21 cellular contexts compared by ENCODE assay signal in genomic region chr12:53485955-53486729, GRCh38. TPM values are rescaled to one million over a fixed set of nuclear protein-coding genes. Genes with fewer than 3 reads are reported as not detected.
DNase-seq lines count a peak whose midpoint lies in the region; ATAC-seq and TF ChIP-seq lines count a peak whose summit lies in the region.
"Had no signal": no experiment of that assay in that cellular context is flagged by ENCODE, and none has a peak within 500 bp of the region (broad histone marks: within the 10 kb centered on the region; RNA-seq: fewer than 3 reads in every experiment).

No MANE protein-coding gene starts in this region.

- H2BK20ac ChIP-seq in IMR-90 (ENCODE audit: low read depth, low read length) = no peak overlapping the region

- no peak overlapping the region for H2AK5ac ChIP-seq in IMR-90 (ENCODE audit: low read depth, low read length)

- no peak overlapping the region for H2BK5ac ChIP-seq in IMR-90 (ENCODE audit: low read depth, low read length, poor library complexity, severe bottlenecking)

- H2BK15ac ChIP-seq in IMR-90 (ENCODE audit: low read depth, low read length) = no peak overlapping the region

- CTCF ChIA-PET in activated CD4-positive, alpha-beta memory T cell treated with anti-CD3 and anti-CD28 coated beads for 36 hours (lab: Charles Lee) = interaction anchor here (1.3 kb wide), 1 partner anchor 13 kb away, joined by 4 read pairs; the partner anchor contains the start of gene MAP3K12
- CTCF ChIA-PET in activated CD4-positive, alpha-beta memory T cell treated with anti-CD3 and anti-CD28 coated beads, Interleukin-2, amount 10 ng/mL, durations not matched to agents 7 days and 5 days (lab: Charles Lee) = no interaction called here
- CTCF ChIA-PET in IMR-90 (lab: Yijun Ruan, JAX) = no interaction called here

- no peak overlapping the region for H3K14ac ChIP-seq in IMR-90 (replicated peaks; ENCODE audit: low read depth, low read length)

- peak overlapping the region; percentile 13 for H3K27ac Mint-ChIP-seq in activated CD4-positive, alpha-beta memory T cell treated with anti-CD3 and anti-CD28 coated beads for 36 hours
- no peak overlapping the region for H3K27ac Mint-ChIP-seq in activated CD4-positive, alpha-beta memory T cell treated with anti-CD3 and anti-CD28 coated beads, Interleukin-2, amount 10 ng/mL, durations not matched to agents 7 days and 5 days
- H3K27ac Mint-ChIP-seq: dendritic cell treated with granulocyte-macrophage colony-stimulating factor and Interleukin-4, amounts not matched to agents 40 ng/mL and 50 ng/mL, for 4 days had no signal

- peaks cover 61% of the 10 kb centered on the region for H3K36me3 ChIP-seq in IMR-90 (ENCODE audit: control insufficient read depth, insufficient read depth, low read length)
- H3K36me3 ChIP-seq: breast epithelium had no signal

- H3K27me3 ChIP-seq in IMR-90 (ENCODE audit: control insufficient read depth, insufficient read depth, low read length) = no peaks in the 10 kb centered on the region
- H3K27me3 ChIP-seq: breast epithelium, Peyer's patch, spleen had no signal

- peaks cover 3% of the 10 kb centered on the region for H3K4me1 ChIP-seq in IMR-90 (ENCODE audit: control insufficient read depth, insufficient read depth, low read length)
- H3K4me1 ChIP-seq: breast epithelium had no signal

- no peak overlapping the region for H3K4ac ChIP-seq in IMR-90 (ENCODE audit: low read depth, low read length)

- H4K91ac ChIP-seq in IMR-90 (ENCODE audit: insufficient read depth, low read depth, low read length) = no peak overlapping the region

- TF ChIP-seq RAD21 in IMR-90 (IDR thresholded peaks at IDR 0.05; ENCODE audit: low read length) = no peak

- in situ Hi-C loops in IMR-90 (cut with MboI; ENCODE audit: low sequenced_read_pairs) = no loop called here

- H4K5ac ChIP-seq in IMR-90 (ENCODE audit: low read depth, low read length) = no peak overlapping the region

- peaks cover 19% of the 10 kb centered on the region; the same call in 1 of the 2 replicates for H3K9me1 ChIP-seq in IMR-90 (ENCODE audit: insufficient read depth, low read length)

- dilution Hi-C loops in IMR-90 (cut with HindIII; ENCODE audit: low sequenced_read_pairs, unreplicated experiment) = no loop called here

- no peaks in the 10 kb centered on the region for H3K9me3 ChIP-seq in IMR-90 (ENCODE audit: control insufficient read depth, insufficient read depth, low read length)
- H3K9me3 ChIP-seq: breast epithelium, Peyer's patch, spleen, thoracic aorta had no signal

- POLR2A ChIA-PET in activated CD4-positive, alpha-beta memory T cell treated with anti-CD3 and anti-CD28 coated beads for 36 hours (lab: Charles Lee) = no interaction called here
- POLR2A ChIA-PET in activated CD4-positive, alpha-beta memory T cell treated with anti-CD3 and anti-CD28 coated beads, Interleukin-2, amount 10 ng/mL, durations not matched to agents 7 days and 5 days (lab: Charles Lee) = interaction anchor here (0.7 to 3.4 kb wide), 6 partner anchors 8 to 91 kb away, joined by 3 to 16 read pairs (median 4); partner anchors contain the start of gene MAP3K12
- POLR2A ChIA-PET in IMR-90 (lab: Charles Lee; ENCODE audit: unreplicated experiment) = no interaction called here

- H3K79me1 ChIP-seq in IMR-90 (ENCODE audit: low read depth in 1 of 2, low read length in 2 of 2) = peaks cover 31 to 83% of the 10 kb centered on the region in 2 experiments

- no peak for TF ChIP-seq POLR2A in IMR-90 (IDR thresholded peaks at IDR 0.05; ENCODE audit: low read depth, low read length)

- peaks cover 31% of the 10 kb centered on the region for H3K36me3 Mint-ChIP-seq in activated CD4-positive, alpha-beta memory T cell treated with anti-CD3 and anti-CD28 coated beads for 36 hours
- peaks cover 49% of the 10 kb centered on the region for H3K36me3 Mint-ChIP-seq in activated CD4-positive, alpha-beta memory T cell treated with anti-CD3 and anti-CD28 coated beads, Interleukin-2, amount 10 ng/mL, durations not matched to agents 7 days and 5 days (ENCODE audit: low read depth)

- no peak overlapping the region for H2BK120ac ChIP-seq in IMR-90 (ENCODE audit: low read depth, low read length)

- no CpG with 5 or more reads among the region's 10 CpGs for WGBS in IMR-90 (ENCODE audit: extremely low coverage in 2 of 2, insufficient read length in 1 of 2), 2 experiments

- H3K27ac ChIP-seq in IMR-90 (ENCODE audit: insufficient read depth, low read length) = no peak overlapping the region
- H3K27ac ChIP-seq: breast epithelium, C4-2B, Peyer's patch, thoracic aorta had no signal

- H3K4me3 Mint-ChIP-seq in activated CD4-positive, alpha-beta memory T cell treated with anti-CD3 and anti-CD28 coated beads for 36 hours = no peak overlapping the region
- no peak overlapping the region for H3K4me3 Mint-ChIP-seq in activated CD4-positive, alpha-beta memory T cell treated with anti-CD3 and anti-CD28 coated beads, Interleukin-2, amount 10 ng/mL, durations not matched to agents 7 days and 5 days
- H3K4me3 Mint-ChIP-seq: dendritic cell treated with granulocyte-macrophage colony-stimulating factor and Interleukin-4, amounts not matched to agents 40 ng/mL and 50 ng/mL, for 4 days had no signal

- no TSS peak for BruUV-seq in IMR-90 (replicated peaks; lab: Mats Ljungman, UMichigan)

- peaks cover 4% of the 10 kb centered on the region for H3K4me1 Mint-ChIP-seq in activated CD4-positive, alpha-beta memory T cell treated with anti-CD3 and anti-CD28 coated beads for 36 hours (ENCODE audit: low read depth)
- no peaks in the 10 kb centered on the region for H3K4me1 Mint-ChIP-seq in activated CD4-positive, alpha-beta memory T cell treated with anti-CD3 and anti-CD28 coated beads, Interleukin-2, amount 10 ng/mL, durations not matched to agents 7 days and 5 days

- no peak overlapping the region for H2AFZ ChIP-seq in IMR-90 (replicated peaks; ENCODE audit: low read length, poor library complexity)

- H2AK9ac ChIP-seq in IMR-90 (replicated peaks; ENCODE audit: low read depth, low read length, poor library complexity) = peak overlapping the region; percentile 55

- no peak overlapping the region for H3K23ac ChIP-seq in IMR-90 (ENCODE audit: low read depth, low read length)

- H3K18ac ChIP-seq in IMR-90 (ENCODE audit: low read depth, low read length) = no peak overlapping the region

- no peak for ATAC-seq in IMR-90 (ENCODE audit: low read depth)
- no peak for ATAC-seq in sciatic nerve
- no peak for ATAC-seq in esophagus mucosa
- ATAC-seq: left ventricle myocardium superior had no signal

- peaks cover 69% of the 10 kb centered on the region for H4K20me1 ChIP-seq in IMR-90 (ENCODE audit: insufficient read depth, low read length)

- no peak overlapping the region for H3K4me3 ChIP-seq in IMR-90 (ENCODE audit: insufficient read depth, low read depth, low read length)
- H3K4me3 ChIP-seq: breast epithelium, Peyer's patch, spleen, thoracic aorta had no signal

- no peaks in the 10 kb centered on the region for H3K27me3 Mint-ChIP-seq in activated CD4-positive, alpha-beta memory T cell treated with anti-CD3 and anti-CD28 coated beads for 36 hours
- H3K27me3 Mint-ChIP-seq in activated CD4-positive, alpha-beta memory T cell treated with anti-CD3 and anti-CD28 coated beads, Interleukin-2, amount 10 ng/mL, durations not matched to agents 7 days and 5 days = no peaks in the 10 kb centered on the region
- H3K27me3 Mint-ChIP-seq: dendritic cell treated with granulocyte-macrophage colony-stimulating factor and Interleukin-4, amounts not matched to agents 40 ng/mL and 50 ng/mL, for 4 days; progenitor cell of endocrine pancreas had no signal

- H3K56ac ChIP-seq in IMR-90 (ENCODE audit: extremely low read depth, insufficient read depth, low read length) = no peak overlapping the region

- no peak for DNase-seq in activated CD4-positive, alpha-beta memory T cell treated with anti-CD3 and anti-CD28 coated beads for 36 hours
- no peak for DNase-seq in activated CD4-positive, alpha-beta memory T cell treated with anti-CD3 and anti-CD28 coated beads, Interleukin-2, amount 10 ng/mL, durations not matched to agents 7 days and 5 days
- no peak for DNase-seq in IMR-90
- DNase-seq in islet precursor cell = peak; percentile 63
- peak; percentile 57 for DNase-seq in sciatic nerve (ENCODE audit: low spot score)
- no peak for DNase-seq in foreskin melanocyte
- no peak for DNase-seq in stimulated activated CD4-positive, alpha-beta T cell treated with anti-CD3 and anti-CD28 coated beads, Interleukin-12 subunit alpha, Interleukin-12 subunit beta, amount 100 ng/mL, for 4 hours
- DNase-seq: DMS79, left ventricle myocardium superior, NCI-H1694 treated with DMSO at 0.1 percent for 48 hours, NCI-H226, spleen had no signal

- no peak for TF ChIP-seq CTCF in IMR-90 (conservative IDR thresholded peaks at IDR 0.05; ENCODE audit: low read depth, low read length)

- no peak overlapping the region for H3K9ac ChIP-seq in IMR-90 (ENCODE audit: low read depth, low read length)

- no peaks in the 10 kb centered on the region for H3K9me3 Mint-ChIP-seq in activated CD4-positive, alpha-beta memory T cell treated with anti-CD3 and anti-CD28 coated beads for 36 hours
- H3K9me3 Mint-ChIP-seq in activated CD4-positive, alpha-beta memory T cell treated with anti-CD3 and anti-CD28 coated beads, Interleukin-2, amount 10 ng/mL, durations not matched to agents 7 days and 5 days = no peaks in the 10 kb centered on the region
- H3K9me3 Mint-ChIP-seq: dendritic cell treated with granulocyte-macrophage colony-stimulating factor and Interleukin-4, amounts not matched to agents 40 ng/mL and 50 ng/mL, for 4 days had no signal

- H3K4me2 ChIP-seq in IMR-90 (ENCODE audit: low read depth, low read length) = no peak overlapping the region

- intact Hi-C loops in activated CD4-positive, alpha-beta memory T cell treated with anti-CD3 and anti-CD28 coated beads for 36 hours (cut with micrococcal nuclease) = no loop called here
- intact Hi-C loops in IMR-90 (cut with micrococcal nuclease) (no loop called here), sciatic nerve (cut with DNase I) (no loop called here)

- no peak overlapping the region for H4K8ac ChIP-seq in IMR-90 (ENCODE audit: low read depth in 2 of 2, low read length in 2 of 2)

RNA-seq across cellular contexts. Expression of gene MAP3K12, which starts 13.1 kb away (rescaled TPM):
- 10 to 100 TPM; 13.0 to 14.7 TPM for total RNA-seq in activated CD4-positive, alpha-beta memory T cell treated with anti-CD3 and anti-CD28 coated beads for 36 hours
- total RNA-seq in activated CD4-positive, alpha-beta memory T cell treated with anti-CD3 and anti-CD28 coated beads, Interleukin-2, amount 10 ng/mL, durations not matched to agents 7 days and 5 days = 10 to 100 TPM; 24.8 to 25.7 TPM
- total RNA-seq in IMR-90 (2012; rRNA removed) = 20.6 and 29.0 TPM in 2 replicates
- polyA plus RNA-seq in IMR-90 (2012; rRNA removed) = 48.6 and 52.5 TPM in 2 replicates
- 18.8 and 22.6 TPM in 2 replicates for polyA plus RNA-seq in IMR-90 (2012; cell fraction: cytosol; rRNA removed)
- 284 and 449 TPM in 2 replicates for polyA plus RNA-seq in IMR-90 (2012; cell fraction: nucleus; rRNA removed; ENCODE audit: low replicate concordance)
- total RNA-seq in sciatic nerve = 28.6 TPM
- total RNA-seq in esophagus mucosa = 2.0 TPM

RNA-seq across cellular contexts. Expression of gene TARBP2, which starts 14.9 kb away (rescaled TPM):
- total RNA-seq in activated CD4-positive, alpha-beta memory T cell treated with anti-CD3 and anti-CD28 coated beads for 36 hours = 10 to 100 TPM; 27.5 to 29.7 TPM
- total RNA-seq in activated CD4-positive, alpha-beta memory T cell treated with anti-CD3 and anti-CD28 coated beads, Interleukin-2, amount 10 ng/mL, durations not matched to agents 7 days and 5 days = 10 to 100 TPM; 24.5 to 28.0 TPM
- total RNA-seq in IMR-90 (2012; rRNA removed) (27.4 and 27.8 TPM in 2 replicates), sciatic nerve (19.4 TPM), esophagus mucosa (19.3 TPM)
- polyA plus RNA-seq in IMR-90 (2012; rRNA removed) = 46.1 and 49.6 TPM in 2 replicates
- polyA plus RNA-seq in IMR-90 (2012; cell fraction: cytosol; rRNA removed) = 31.9 and 38.5 TPM in 2 replicates
- polyA plus RNA-seq in IMR-90 (2012; cell fraction: nucleus; rRNA removed; ENCODE audit: low replicate concordance) = 128 and 140 TPM in 2 replicates

RNA-seq across cellular contexts. Expression of gene NPFF, which starts 21.1 kb away (rescaled TPM):
- total RNA-seq in activated CD4-positive, alpha-beta memory T cell treated with anti-CD3 and anti-CD28 coated beads for 36 hours = under 1 TPM in 1 of 2 experiments, not detected in 1; 0.58 TPM
- total RNA-seq in activated CD4-positive, alpha-beta memory T cell treated with anti-CD3 and anti-CD28 coated beads, Interleukin-2, amount 10 ng/mL, durations not matched to agents 7 days and 5 days = not detected
- total RNA-seq in IMR-90 (2012; rRNA removed) = not detected in 2 replicates
- not detected in 2 replicates for polyA plus RNA-seq in IMR-90 (2012; rRNA removed)
- not detected in 2 replicates for polyA plus RNA-seq in IMR-90 (2012; cell fraction: cytosol; rRNA removed)
- 0.87 TPM in 1 of 2 replicates, not detected in the other for polyA plus RNA-seq in IMR-90 (2012; cell fraction: nucleus; rRNA removed; ENCODE audit: low replicate concordance)
- not detected for total RNA-seq in sciatic nerve
- not detected for total RNA-seq in esophagus mucosa
- total RNA-seq: A673, epithelial cell of proximal tubule, left ventricle myocardium superior, Peyer's patch, progenitor cell of endocrine pancreas, spleen had no signal

RNA-seq across cellular contexts. Expression of gene PCBP2, which starts 34.2 kb away (rescaled TPM):
- 100 to 1,000 TPM; 897 to 926 TPM for total RNA-seq in activated CD4-positive, alpha-beta memory T cell treated with anti-CD3 and anti-CD28 coated beads for 36 hours
- 100 to 1,000 TPM; 738 to 756 TPM for total RNA-seq in activated CD4-positive, alpha-beta memory T cell treated with anti-CD3 and anti-CD28 coated beads, Interleukin-2, amount 10 ng/mL, durations not matched to agents 7 days and 5 days
- total RNA-seq in IMR-90 (2012; rRNA removed) (190 and 198 TPM in 2 replicates), sciatic nerve (772 TPM), esophagus mucosa (493 TPM)
- polyA plus RNA-seq in IMR-90 (2012; rRNA removed) = 409 and 586 TPM in 2 replicates
- 248 and 496 TPM in 2 replicates for polyA plus RNA-seq in IMR-90 (2012; cell fraction: cytosol; rRNA removed)
- 390 and 761 TPM in 2 replicates for polyA plus RNA-seq in IMR-90 (2012; cell fraction: nucleus; rRNA removed; ENCODE audit: low replicate concordance)

RNA-seq across cellular contexts. Expression of gene PRR13, which starts 44.6 kb away (rescaled TPM):
- total RNA-seq in activated CD4-positive, alpha-beta memory T cell treated with anti-CD3 and anti-CD28 coated beads for 36 hours = 100 to 1,000 TPM; 218 to 221 TPM
- 100 to 1,000 TPM; 242 to 246 TPM for total RNA-seq in activated CD4-positive, alpha-beta memory T cell treated with anti-CD3 and anti-CD28 coated beads, Interleukin-2, amount 10 ng/mL, durations not matched to agents 7 days and 5 days
- total RNA-seq in IMR-90 (2012; rRNA removed) = 25.5 and 31.4 TPM in 2 replicates
- polyA plus RNA-seq in IMR-90 (2012; rRNA removed) = 95.7 and 114 TPM in 2 replicates
- polyA plus RNA-seq in IMR-90 (2012; cell fraction: cytosol; rRNA removed) = 64.4 and 67.7 TPM in 2 replicates
- 27.8 and 46.6 TPM in 2 replicates for polyA plus RNA-seq in IMR-90 (2012; cell fraction: nucleus; rRNA removed; ENCODE audit: low replicate concordance)
- total RNA-seq in sciatic nerve = 86.4 TPM
- total RNA-seq in esophagus mucosa = 92.0 TPM

Comparison
In these comparisons a context has a peak if more than half of its experiments do, and no peak if none do; other contexts are left out.
1. DNase-seq: peak in islet precursor cell (single experiment) and sciatic nerve (single experiment); none in activated CD4-positive, alpha-beta memory T cell treated with anti-CD3 and anti-CD28 coated beads for 36 hours (single experiment), activated CD4-positive, alpha-beta memory T cell treated with anti-CD3 and anti-CD28 coated beads, Interleukin-2, amount 10 ng/mL, durations not matched to agents 7 days and 5 days (single experiment), IMR-90 (single experiment), foreskin melanocyte (single experiment) and stimulated activated CD4-positive, alpha-beta T cell treated with anti-CD3 and anti-CD28 coated beads, Interleukin-12 subunit alpha, Interleukin-12 subunit beta, amount 100 ng/mL, for 4 hours (single experiment).